Comparison of ENCODE assay signal across 20 cellular contexts in the genomic region with DNA sequence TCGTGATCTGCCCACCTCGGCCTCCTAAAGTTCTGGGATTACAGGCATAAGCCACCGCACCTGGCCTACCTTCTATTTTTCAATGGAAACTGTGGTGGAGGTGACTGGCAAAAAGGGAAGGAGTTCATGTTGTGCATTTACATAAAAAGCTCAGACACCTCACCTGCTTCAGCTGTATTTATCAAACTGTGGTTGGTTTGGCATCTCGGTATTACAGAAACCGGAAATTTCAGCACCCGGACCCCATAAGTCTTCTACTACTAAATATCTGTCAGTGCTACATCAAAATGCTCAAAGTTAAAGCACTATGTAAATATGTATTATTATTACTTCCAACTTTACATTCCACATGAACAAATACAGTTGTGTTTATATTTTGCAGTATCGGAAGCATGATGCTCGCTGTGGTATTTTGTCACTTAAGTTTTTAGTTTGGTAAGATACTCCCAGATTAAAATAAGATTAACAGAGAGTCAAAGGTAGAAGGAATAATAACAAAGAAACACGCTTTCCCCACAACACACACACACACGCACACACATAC.
DNase-seq lines count a peak whose midpoint lies in the region; ATAC-seq, FAIRE-seq and TF ChIP-seq lines count a peak whose summit lies in the region.
"Had no signal": no experiment of that assay in that cellular context is flagged by ENCODE, and none has a peak within 500 bp of the region (broad histone marks: within the 10 kb centered on the region; RNA-seq: fewer than 3 reads in every experiment).

No MANE protein-coding gene starts in this region.

- in situ Hi-C loops in gastrocnemius medialis (cut with MboI; ENCODE audit: low sequenced_read_pairs in 4 of 4): no loop called here

- no peaks in the 10 kb centered on the region for H4K20me1 ChIP-seq in astrocyte (ENCODE audit: insufficient read depth, low read length)

- H3K4me3 ChIP-seq in astrocyte (ENCODE audit: insufficient read depth, low read depth, low read length) (no peak overlapping the region), right lobe of liver (peak overlapping the region in 2 of 3 donors; percentile 9 to 26), gastrocnemius medialis (no peak overlapping the region)
- H3K4me3 ChIP-seq: A549, K562 had no signal

- intact Hi-C loops in right lobe of liver (cut with DNase I) (no loop called here), gastrocnemius medialis (cut with DNase I; ENCODE audit: low total_unique reads) (no loop called here)

- no peaks in the 10 kb centered on the region for H3K9me3 Mint-ChIP-seq in astrocyte (ENCODE audit: unreplicated experiment)

- no peak overlapping the region for H3K27ac ChIP-seq in astrocyte (ENCODE audit: low read depth, low read length)
- H3K27ac ChIP-seq in right lobe of liver: peak overlapping the region; percentile 43 to 64 (median 51)
- no peak overlapping the region for H3K27ac ChIP-seq in gastrocnemius medialis
- H3K27ac ChIP-seq: A549, C4-2B, HL-60 had no signal

- ATAC-seq in HG02870 (IDR thresholded peaks at IDR 0.05; ENCODE audit: unreplicated experiment) (peak; percentile 66), right lobe of liver (no peak), gastrocnemius medialis (no peak)
- ATAC-seq: A549, K562, Panc1 had no signal

- H3K4me1 ChIP-seq in astrocyte (ENCODE audit: insufficient read depth, low read length): no peaks in the 10 kb centered on the region
- peaks cover 0 to 56% (median 23%) of the 10 kb centered on the region in 4 donors for H3K4me1 ChIP-seq in right lobe of liver
- peaks cover 6 to 8% of the 10 kb centered on the region in 2 donors for H3K4me1 ChIP-seq in gastrocnemius medialis

- H2AFZ ChIP-seq in astrocyte (ENCODE audit: low read depth, low read length): no peak overlapping the region

- 85% methylated on average over 10 of the region's 10 CpGs for WGBS in right lobe of liver (ENCODE audit: insufficient coverage, low coverage, low lambda C conversion rate, missing lambda C conversion rate)

- TF ChIP-seq CTCF in astrocyte (IDR thresholded peaks at IDR 0.05; ENCODE audit: insufficient read depth, low read depth, low read length) (no peak), right lobe of liver (IDR thresholded peaks at IDR 0.05) (no peak), gastrocnemius medialis (IDR thresholded peaks at IDR 0.05 in 4 of 5, conservative IDR thresholded peaks at IDR 0.05 in 1 of 5) (no peak)

- no peak overlapping the region for H3K9ac ChIP-seq in astrocyte (ENCODE audit: low read length)

- no peaks in the 10 kb centered on the region for H3K79me2 ChIP-seq in astrocyte (ENCODE audit: insufficient read depth, low read length)

- no peaks in the 10 kb centered on the region for H3K9me3 ChIP-seq in astrocyte (ENCODE audit: insufficient read depth, low read depth, low read length)
- H3K9me3 ChIP-seq in right lobe of liver: no peaks in the 10 kb centered on the region
- no peaks in the 10 kb centered on the region for H3K9me3 ChIP-seq in gastrocnemius medialis

- DNase-seq in GM12891 (ENCODE audit: insufficient read length, low spot score) (no peak), astrocyte (ENCODE audit: low read depth) (no peak), right lobe of liver (no peak), gastrocnemius medialis (no peak), HCEC 1CT (no peak), NCI-H1105 (lab: John Stamatoyannopoulos, UW) (no peak)
- DNase-seq: GF-D8, H7, NCI-H1436, NCI-H2029 treated with DMSO at 0.1 percent for 48 hours, NCI-H2171 treated with DMSO at 0.1 percent for 48 hours, NCI-H446 treated with DMSO at 0.1 percent for 48 hours, NCI-H774, SHP77 had no signal

- TF ChIP-seq POLR2A in GM12891 (IDR thresholded peaks at IDR 0.05; ENCODE audit: low read depth, low read length): no peak
- TF ChIP-seq POLR2A in right lobe of liver (IDR thresholded peaks at IDR 0.05): no peak
- no peak for TF ChIP-seq POLR2A in gastrocnemius medialis (IDR thresholded peaks at IDR 0.05)

- no peaks in the 10 kb centered on the region for H3K27me3 Mint-ChIP-seq in astrocyte (ENCODE audit: low read depth, unreplicated experiment)

- FAIRE-seq in GM12891 (lab: Jason Lieb, UNC): peak; percentile 51
- no peak for FAIRE-seq in astrocyte (lab: Jason Lieb, UNC)
- FAIRE-seq: A549, K562 had no signal

- peaks cover 8% of the 10 kb centered on the region for H3K4me1 Mint-ChIP-seq in astrocyte (ENCODE audit: low read depth, unreplicated experiment)

- H3K36me3 ChIP-seq in astrocyte (ENCODE audit: insufficient read depth, low read length) (no peaks in the 10 kb centered on the region), right lobe of liver (no peaks in the 10 kb centered on the region), gastrocnemius medialis (no peaks in the 10 kb centered on the region)

- no peak overlapping the region for H3K27ac Mint-ChIP-seq in astrocyte (ENCODE audit: unreplicated experiment)

- H3K27me3 ChIP-seq in astrocyte (ENCODE audit: insufficient read depth, low read length) (no peaks in the 10 kb centered on the region), right lobe of liver (no peaks in the 10 kb centered on the region), gastrocnemius medialis (no peaks in the 10 kb centered on the region)

- peak overlapping the region; percentile 57 for H3K4me2 ChIP-seq in astrocyte (ENCODE audit: low read length)

- H3K36me3 Mint-ChIP-seq in astrocyte (ENCODE audit: low read depth, unreplicated experiment): no peaks in the 10 kb centered on the region

- no peak overlapping the region for H3K4me3 Mint-ChIP-seq in astrocyte (ENCODE audit: unreplicated experiment)

TF ChIP-seq in GM12891, 5 proteins besides CTCF, POLR2A, EP300 and RAD21:
- TF ChIP-seq POLR2AphosphoS5 (IDR thresholded peaks at IDR 0.05; ENCODE audit: low read depth, low read length): no peak
- peak; percentile 93 for TF ChIP-seq POU2F2 (IDR thresholded peaks at IDR 0.05; ENCODE audit: low read depth, low read length)
- TF ChIP-seq SPI1 (IDR thresholded peaks at IDR 0.05; ENCODE audit: low read depth, low read length): no peak
- TF ChIP-seq PAX5 (IDR thresholded peaks at IDR 0.05; ENCODE audit: insufficient read depth, low read length, severe bottlenecking): no peak
- TF ChIP-seq TAF1 (IDR thresholded peaks at IDR 0.05; ENCODE audit: low read depth, low read length): no peak
TF ChIP-seq in GM12891: peak in this region for 1.

Comparison
In these comparisons a context has a peak if more than half of its experiments do, and no peak if none do; other contexts are left out.
1. H3K27ac ChIP-seq: peak in right lobe of liver (3 of 3); none in astrocyte (single experiment) and gastrocnemius medialis (0 of 4).
2. H3K4me3 ChIP-seq: peak in right lobe of liver (2 of 3); none in astrocyte (single experiment) and gastrocnemius medialis (0 of 4).